Comparison of ENCODE assay signal across 14 cellular contexts in the genomic region with DNA sequence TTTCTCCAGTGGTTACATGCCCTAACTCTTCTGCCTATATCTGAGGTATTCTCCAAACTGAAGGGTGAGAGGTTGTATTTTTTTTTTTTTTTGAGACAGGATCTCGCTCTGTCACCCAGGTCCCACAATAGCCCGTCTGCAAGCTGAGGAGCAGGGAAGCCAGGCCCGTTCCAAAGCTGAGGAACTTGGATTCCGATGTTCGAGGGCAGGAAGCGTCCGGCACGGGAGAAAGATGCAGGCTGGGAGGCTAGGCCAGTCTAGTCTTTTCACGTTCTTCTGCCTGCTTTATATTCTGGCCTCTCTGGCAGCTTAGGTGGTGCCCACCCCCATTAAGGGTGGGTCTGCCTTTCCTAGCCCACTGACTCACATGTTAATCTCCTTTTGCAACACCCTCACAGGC.
A peak's percentile ranks its signal among the peaks of the same experiment; 100 is the strongest.
DNase-seq lines count a peak whose midpoint lies in the region; ATAC-seq and TF ChIP-seq lines count a peak whose summit lies in the region.
"Had no signal": no experiment of that assay in that cellular context is flagged by ENCODE, and none has a peak within 500 bp of the region (broad histone marks: within the 10 kb centered on the region; RNA-seq: fewer than 3 reads in every experiment).

No MANE protein-coding gene starts in this region.

- H3K4me1 Mint-ChIP-seq in activated T-cell treated with anti-CD3 and anti-CD28 coated beads, Interleukin-2, amount 50 U/mL, for 24 hours (ENCODE audit: low read depth): no peaks in the 10 kb centered on the region
- H3K4me1 Mint-ChIP-seq in activated T-cell treated with anti-CD3 and anti-CD28 coated beads, Interleukin-2, amount 50 U/mL, for 4 hours (ENCODE audit: low read depth): no peaks in the 10 kb centered on the region
- no peaks in the 10 kb centered on the region for H3K4me1 Mint-ChIP-seq in CD4-positive, alpha-beta T cell (ENCODE audit: low read depth)
- H3K4me1 Mint-ChIP-seq in activated T-helper 17 cell treated with anti-CD3 and anti-CD28 coated beads, Interleukin-2, amount 50 U/mL, for 72 hours: no peaks in the 10 kb centered on the region
- H3K4me1 Mint-ChIP-seq in naive thymus-derived CD4-positive, alpha-beta T cell: peaks cover 0 to 4% (median 0%) of the 10 kb centered on the region in 7 donors
- H3K4me1 Mint-ChIP-seq: CD4-positive, CD25-positive, alpha-beta regulatory T cell; GM23338 had no signal

- peak overlapping the region; percentile 44 for H3K27ac Mint-ChIP-seq in activated T-cell treated with anti-CD3 and anti-CD28 coated beads, Interleukin-2, amount 50 U/mL, for 24 hours
- H3K27ac Mint-ChIP-seq in CD4-positive, alpha-beta T cell: peak overlapping the region; percentile 59
- peak overlapping the region; percentile 67 for H3K27ac Mint-ChIP-seq in activated T-helper 17 cell treated with anti-CD3 and anti-CD28 coated beads, Interleukin-2, amount 50 U/mL, for 72 hours
- peak overlapping the region in 5 of 9 donors; percentile 26 to 84 (median 33) for H3K27ac Mint-ChIP-seq in naive thymus-derived CD4-positive, alpha-beta T cell
- H3K27ac Mint-ChIP-seq: GM23338 had no signal

- DNase-seq in activated T-cell treated with anti-CD3 and anti-CD28 coated beads, Interleukin-2, amount 50 U/mL, for 24 hours: peak; percentile 13
- DNase-seq in activated T-cell treated with anti-CD3 and anti-CD28 coated beads, Interleukin-2, amount 50 U/mL, for 4 hours: no peak
- no peak for DNase-seq in CD4-positive, alpha-beta T cell
- DNase-seq in naive thymus-derived CD4-positive, alpha-beta T cell: no peak
- DNase-seq: ACHN; Calu3; CD4-positive, CD25-positive, alpha-beta regulatory T cell; DMS 273 treated with DMSO at 0.1 percent for 48 hours; H7 had no signal

- intact Hi-C loops in CD4-positive, alpha-beta T cell (cut with DNase I, micrococcal nuclease): loop anchor here in 1 of 2 experiments (5.0 kb wide), 1 partner anchor 190 kb away; no protein-coding TSS in a partner anchor
- intact Hi-C loops in naive thymus-derived CD4-positive, alpha-beta T cell (cut with micrococcal nuclease): no loop called here

- no peak for ATAC-seq in activated T-cell treated with anti-CD3 and anti-CD28 coated beads, Interleukin-2, amount 50 U/mL, for 4 hours
- ATAC-seq in CD4-positive, alpha-beta T cell (ENCODE audit: poor library complexity): no peak
- no peak for ATAC-seq in activated T-helper 17 cell treated with anti-CD3 and anti-CD28 coated beads, Interleukin-2, amount 50 U/mL, for 72 hours (replicated peaks)
- ATAC-seq in naive thymus-derived CD4-positive, alpha-beta T cell: no peak
- ATAC-seq in GM19452 (IDR thresholded peaks at IDR 0.05; ENCODE audit: unreplicated experiment) (no peak), GM18502 (IDR thresholded peaks at IDR 0.05; ENCODE audit: poor library complexity, unreplicated experiment) (no peak)
- ATAC-seq: GM23338 had no signal

- no peak overlapping the region for H3K4me3 ChIP-seq in naive thymus-derived CD4-positive, alpha-beta T cell (ENCODE audit: low read length)
- H3K4me3 ChIP-seq: BLaER1 treated with 17β-estradiol and CSF1 and Interleukin-3, amounts not matched to agents 10 nM and 100 nM; GM23338 had no signal

- H3K9me3 ChIP-seq in CD4-positive, alpha-beta T cell (ENCODE audit: control insufficient read depth, low read length): no peaks in the 10 kb centered on the region
- no peaks in the 10 kb centered on the region for H3K9me3 ChIP-seq in naive thymus-derived CD4-positive, alpha-beta T cell (ENCODE audit: control insufficient read depth in 2 of 3, low read length in 3 of 3)
- H3K9me3 ChIP-seq: BLaER1 treated with 17β-estradiol and CSF1 and Interleukin-3, amounts not matched to agents 10 nM and 100 nM had no signal

- no peaks in the 10 kb centered on the region for H3K27me3 ChIP-seq in CD4-positive, alpha-beta T cell (ENCODE audit: control insufficient read depth, insufficient read depth, low read length)
- no peaks in the 10 kb centered on the region for H3K27me3 ChIP-seq in naive thymus-derived CD4-positive, alpha-beta T cell (ENCODE audit: control insufficient read depth in 2 of 2, insufficient read depth in 2 of 2, low read length in 2 of 2)
- H3K27me3 ChIP-seq: BLaER1 treated with 17β-estradiol and CSF1 and Interleukin-3, amounts not matched to agents 10 nM and 100 nM had no signal

- H3K36me3 Mint-ChIP-seq in activated T-cell treated with anti-CD3 and anti-CD28 coated beads, Interleukin-2, amount 50 U/mL, for 24 hours (ENCODE audit: low read depth): peaks cover 95% of the 10 kb centered on the region
- peaks cover 47% of the 10 kb centered on the region for H3K36me3 Mint-ChIP-seq in activated T-cell treated with anti-CD3 and anti-CD28 coated beads, Interleukin-2, amount 50 U/mL, for 4 hours (ENCODE audit: insufficient read depth)
- H3K36me3 Mint-ChIP-seq in CD4-positive, alpha-beta T cell (ENCODE audit: low read depth): peaks cover 93% of the 10 kb centered on the region
- peaks cover 99% of the 10 kb centered on the region for H3K36me3 Mint-ChIP-seq in activated T-helper 17 cell treated with anti-CD3 and anti-CD28 coated beads, Interleukin-2, amount 50 U/mL, for 72 hours (ENCODE audit: low read depth)
- H3K36me3 Mint-ChIP-seq in naive thymus-derived CD4-positive, alpha-beta T cell: peaks cover 11 to 65% (median 35%) of the 10 kb centered on the region in 5 donors

- H3K36me3 ChIP-seq in naive thymus-derived CD4-positive, alpha-beta T cell (ENCODE audit: control insufficient read depth in 2 of 3, insufficient read depth in 3 of 3, low read length in 3 of 3): peaks cover 41 to 91% (median 78%) of the 10 kb centered on the region in 3 experiments

- H3K9me3 Mint-ChIP-seq in activated T-cell treated with anti-CD3 and anti-CD28 coated beads, Interleukin-2, amount 50 U/mL, for 24 hours: no peaks in the 10 kb centered on the region
- H3K9me3 Mint-ChIP-seq in activated T-cell treated with anti-CD3 and anti-CD28 coated beads, Interleukin-2, amount 50 U/mL, for 4 hours: no peaks in the 10 kb centered on the region
- H3K9me3 Mint-ChIP-seq in CD4-positive, alpha-beta T cell: no peaks in the 10 kb centered on the region
- H3K9me3 Mint-ChIP-seq in activated T-helper 17 cell treated with anti-CD3 and anti-CD28 coated beads, Interleukin-2, amount 50 U/mL, for 72 hours: no peaks in the 10 kb centered on the region
- peaks cover 0 to 1% (median 0%) of the 10 kb centered on the region in 11 donors for H3K9me3 Mint-ChIP-seq in naive thymus-derived CD4-positive, alpha-beta T cell
- H3K9me3 Mint-ChIP-seq: CD4-positive, CD25-positive, alpha-beta regulatory T cell; GM23338 had no signal

- no peaks in the 10 kb centered on the region for H3K27me3 Mint-ChIP-seq in activated T-cell treated with anti-CD3 and anti-CD28 coated beads, Interleukin-2, amount 50 U/mL, for 24 hours
- H3K27me3 Mint-ChIP-seq in activated T-cell treated with anti-CD3 and anti-CD28 coated beads, Interleukin-2, amount 50 U/mL, for 4 hours (ENCODE audit: low read depth): no peaks in the 10 kb centered on the region
- H3K27me3 Mint-ChIP-seq in CD4-positive, alpha-beta T cell: no peaks in the 10 kb centered on the region
- H3K27me3 Mint-ChIP-seq in activated T-helper 17 cell treated with anti-CD3 and anti-CD28 coated beads, Interleukin-2, amount 50 U/mL, for 72 hours: no peaks in the 10 kb centered on the region
- no peaks in the 10 kb centered on the region for H3K27me3 Mint-ChIP-seq in naive thymus-derived CD4-positive, alpha-beta T cell
- H3K27me3 Mint-ChIP-seq: CD4-positive, CD25-positive, alpha-beta regulatory T cell had no signal

- H3K4me1 ChIP-seq in naive thymus-derived CD4-positive, alpha-beta T cell (ENCODE audit: control insufficient read depth in 2 of 2, insufficient read depth in 2 of 2, low read length in 2 of 2): no peaks in the 10 kb centered on the region
- H3K4me1 ChIP-seq: BLaER1 treated with 17β-estradiol and CSF1 and Interleukin-3, amounts not matched to agents 10 nM and 100 nM had no signal

- TF ChIP-seq CTCF in CD4-positive, alpha-beta T cell (IDR thresholded peaks at IDR 0.05): no peak

- no peak overlapping the region for H3K4me3 Mint-ChIP-seq in activated T-cell treated with anti-CD3 and anti-CD28 coated beads, Interleukin-2, amount 50 U/mL, for 24 hours
- H3K4me3 Mint-ChIP-seq in activated T-cell treated with anti-CD3 and anti-CD28 coated beads, Interleukin-2, amount 50 U/mL, for 4 hours: no peak overlapping the region
- H3K4me3 Mint-ChIP-seq in CD4-positive, alpha-beta T cell: no peak overlapping the region
- H3K4me3 Mint-ChIP-seq in activated T-helper 17 cell treated with anti-CD3 and anti-CD28 coated beads, Interleukin-2, amount 50 U/mL, for 72 hours: no peak overlapping the region
- H3K4me3 Mint-ChIP-seq in naive thymus-derived CD4-positive, alpha-beta T cell: no peak overlapping the region
- H3K4me3 Mint-ChIP-seq: CD4-positive, CD25-positive, alpha-beta regulatory T cell; GM23338 had no signal

- H3K27ac ChIP-seq in CD4-positive, alpha-beta T cell (ENCODE audit: low read depth, low read length): no peak overlapping the region
- no peak overlapping the region for H3K27ac ChIP-seq in naive thymus-derived CD4-positive, alpha-beta T cell (ENCODE audit: low read depth, low read length)

- CTCF ChIA-PET in CD4-positive, alpha-beta T cell (lab: Charles Lee): interaction anchor here (2.1 kb wide), 1 partner anchor 126 kb away, joined by 5 read pairs; no protein-coding TSS in a partner anchor
- CTCF ChIA-PET in naive thymus-derived CD4-positive, alpha-beta T cell (lab: Charles Lee): interaction anchor here (0.7 to 1.7 kb wide), 3 partner anchors 40 to 200 kb away, joined by 3 to 6 read pairs (median 6); no protein-coding TSS in a partner anchor

- POLR2A ChIA-PET in CD4-positive, alpha-beta T cell (lab: Charles Lee): no interaction called here
- POLR2A ChIA-PET in naive thymus-derived CD4-positive, alpha-beta T cell (lab: Charles Lee): interaction anchor here (1.2 kb wide), 1 partner anchor 74 kb away, joined by 3 read pairs; no protein-coding TSS in a partner anchor
